ENCODE assay signal across 31 cellular contexts in genomic region chr3:81513591-81513990, GRCh38.
"Had no signal": no experiment of that assay in that cellular context is flagged by ENCODE, and none has a peak within 500 bp of the region (broad histone marks: within the 10 kb centered on the region; RNA-seq: fewer than 3 reads in every experiment).

No MANE protein-coding gene starts in this region.

- H3K4me3 ChIP-seq: adrenal gland, body of pancreas, coronary artery, dorsolateral prefrontal cortex, esophagus squamous epithelium had no signal

- H3K27ac ChIP-seq: adrenal gland, body of pancreas, coronary artery, dorsolateral prefrontal cortex, epithelial cell of prostate, esophagus squamous epithelium had no signal

- H3K4me1 Mint-ChIP-seq: activated CD4-positive, alpha-beta T cell treated with anti-CD3 and anti-CD28 coated beads for 36 hours; activated CD4-positive, alpha-beta T cell treated with anti-CD3 and anti-CD28 coated beads, Interleukin-2, amount 10 ng/mL, durations not matched to agents 24 days and 14 days; activated CD8-positive, alpha-beta memory T cell treated with anti-CD3 and anti-CD28 coated beads, Interleukin-2, amount 10 ng/mL, durations not matched to agents 7 days and 5 days; activated naive CD4-positive, alpha-beta T cell treated with anti-CD3 and anti-CD28 coated beads, Interleukin-2, amount 50 U/mL, for 24 hours; activated naive CD8-positive, alpha-beta T cell treated with anti-CD3 and anti-CD28 coated beads for 36 hours; activated naive CD8-positive, alpha-beta T cell treated with anti-CD3 and anti-CD28 coated beads, Interleukin-2, amount 50 U/mL, for 24 hours had no signal

- H3K27me3 ChIP-seq: adrenal gland, body of pancreas, dorsolateral prefrontal cortex, esophagus squamous epithelium had no signal

- H3K27me3 Mint-ChIP-seq: activated CD4-positive, alpha-beta memory T cell treated with anti-CD3 and anti-CD28 coated beads for 36 hours; activated CD4-positive, alpha-beta T cell treated with anti-CD3 and anti-CD28 coated beads for 36 hours; activated CD4-positive, alpha-beta T cell treated with anti-CD3 and anti-CD28 coated beads, Interleukin-2, amount 10 ng/mL, durations not matched to agents 24 days and 14 days; activated CD8-positive, alpha-beta memory T cell treated with anti-CD3 and anti-CD28 coated beads, Interleukin-2, amount 10 ng/mL, durations not matched to agents 7 days and 5 days; activated naive CD4-positive, alpha-beta T cell treated with anti-CD3 and anti-CD28 coated beads, Interleukin-2, amount 50 U/mL, for 24 hours; activated naive CD8-positive, alpha-beta T cell treated with anti-CD3 and anti-CD28 coated beads for 36 hours; activated naive CD8-positive, alpha-beta T cell treated with anti-CD3 and anti-CD28 coated beads, Interleukin-2, amount 50 U/mL, for 24 hours; dendritic cell treated with granulocyte-macrophage colony-stimulating factor and Interleukin-4, amounts not matched to agents 40 ng/mL and 50 ng/mL, for 4 days; effector memory CD8-positive, alpha-beta T cell had no signal

- H3K4me3 Mint-ChIP-seq: activated CD4-positive, alpha-beta memory T cell treated with anti-CD3 and anti-CD28 coated beads for 36 hours; activated CD4-positive, alpha-beta T cell treated with anti-CD3 and anti-CD28 coated beads for 36 hours; activated CD4-positive, alpha-beta T cell treated with anti-CD3 and anti-CD28 coated beads, Interleukin-2, amount 10 ng/mL, durations not matched to agents 24 days and 14 days; activated CD8-positive, alpha-beta memory T cell treated with anti-CD3 and anti-CD28 coated beads, Interleukin-2, amount 10 ng/mL, durations not matched to agents 7 days and 5 days; activated CD8-positive, alpha-beta T cell treated with anti-CD3 and anti-CD28 coated beads, Interleukin-2, amount 10 ng/mL, durations not matched to agents 7 days and 5 days; activated naive CD4-positive, alpha-beta T cell treated with anti-CD3 and anti-CD28 coated beads for 36 hours; activated naive CD4-positive, alpha-beta T cell treated with anti-CD3 and anti-CD28 coated beads, Interleukin-2, amount 50 U/mL, for 24 hours; activated naive CD8-positive, alpha-beta T cell treated with anti-CD3 and anti-CD28 coated beads for 36 hours; activated naive CD8-positive, alpha-beta T cell treated with anti-CD3 and anti-CD28 coated beads, Interleukin-2, amount 50 U/mL, for 24 hours; activated T-helper 1 cell treated with anti-CD3 and anti-CD28 coated beads, Interleukin-12 subunit alpha, Interleukin-12 subunit beta, Interleukin-2, Interleukin-4 antibody, amounts not matched to agents 30 ng/mL and 10 ng/mL and 1 ng/mL, durations not matched to agents 14 hours and 24 hours and 36 hours; dendritic cell treated with granulocyte-macrophage colony-stimulating factor and Interleukin-4, amounts not matched to agents 40 ng/mL and 50 ng/mL, for 4 days; effector memory CD8-positive, alpha-beta T cell had no signal

- H3K27ac Mint-ChIP-seq: activated CD4-positive, alpha-beta memory T cell treated with anti-CD3 and anti-CD28 coated beads for 36 hours; activated CD4-positive, alpha-beta T cell treated with anti-CD3 and anti-CD28 coated beads for 36 hours; activated CD4-positive, alpha-beta T cell treated with anti-CD3 and anti-CD28 coated beads, Interleukin-2, amount 10 ng/mL, durations not matched to agents 24 days and 14 days; activated CD8-positive, alpha-beta memory T cell treated with anti-CD3 and anti-CD28 coated beads, Interleukin-2, amount 10 ng/mL, durations not matched to agents 7 days and 5 days; activated CD8-positive, alpha-beta T cell treated with anti-CD3 and anti-CD28 coated beads, Interleukin-2, amount 10 ng/mL, durations not matched to agents 7 days and 5 days; activated naive CD4-positive, alpha-beta T cell treated with anti-CD3 and anti-CD28 coated beads for 36 hours; activated naive CD4-positive, alpha-beta T cell treated with anti-CD3 and anti-CD28 coated beads, Interleukin-2, amount 50 U/mL, for 24 hours; activated naive CD8-positive, alpha-beta T cell treated with anti-CD3 and anti-CD28 coated beads for 36 hours; activated naive CD8-positive, alpha-beta T cell treated with anti-CD3 and anti-CD28 coated beads, Interleukin-2, amount 50 U/mL, for 24 hours; activated T-helper 1 cell treated with anti-CD3 and anti-CD28 coated beads, Interleukin-12 subunit alpha, Interleukin-12 subunit beta, Interleukin-2, Interleukin-4 antibody, amounts not matched to agents 30 ng/mL and 10 ng/mL and 1 ng/mL, durations not matched to agents 14 hours and 24 hours and 36 hours; activated T-helper 2 cell treated with anti-CD3 and anti-CD28 coated beads, Interferon-gamma antibody, Interleukin-2, Interleukin-4, amounts not matched to agents 10 μg/mL and 5 μg/mL and 100 μg/mL, durations not matched to agents 14 hours and 24 hours and 36 hours; dendritic cell treated with granulocyte-macrophage colony-stimulating factor and Interleukin-4, amounts not matched to agents 40 ng/mL and 50 ng/mL, for 4 days; effector memory CD8-positive, alpha-beta T cell had no signal

- H3K9me3 Mint-ChIP-seq: activated CD4-positive, alpha-beta memory T cell treated with anti-CD3 and anti-CD28 coated beads for 36 hours; activated CD4-positive, alpha-beta T cell treated with anti-CD3 and anti-CD28 coated beads, Interleukin-2, amount 10 ng/mL, durations not matched to agents 24 days and 14 days; activated naive CD4-positive, alpha-beta T cell treated with anti-CD3 and anti-CD28 coated beads for 36 hours; activated naive CD4-positive, alpha-beta T cell treated with anti-CD3 and anti-CD28 coated beads, Interleukin-2, amount 50 U/mL, for 24 hours; activated naive CD8-positive, alpha-beta T cell treated with anti-CD3 and anti-CD28 coated beads for 36 hours; activated naive CD8-positive, alpha-beta T cell treated with anti-CD3 and anti-CD28 coated beads, Interleukin-2, amount 50 U/mL, for 24 hours; activated T-helper 1 cell treated with anti-CD3 and anti-CD28 coated beads, Interleukin-12 subunit alpha, Interleukin-12 subunit beta, Interleukin-2, Interleukin-4 antibody, amounts not matched to agents 30 ng/mL and 10 ng/mL and 1 ng/mL, durations not matched to agents 14 hours and 24 hours and 36 hours; activated T-helper 2 cell treated with anti-CD3 and anti-CD28 coated beads, Interferon-gamma antibody, Interleukin-2, Interleukin-4, amounts not matched to agents 10 μg/mL and 5 μg/mL and 100 μg/mL, durations not matched to agents 14 hours and 24 hours and 36 hours; dendritic cell treated with granulocyte-macrophage colony-stimulating factor and Interleukin-4, amounts not matched to agents 40 ng/mL and 50 ng/mL, for 4 days; effector memory CD8-positive, alpha-beta T cell had no signal

- H3K36me3 Mint-ChIP-seq: activated CD8-positive, alpha-beta memory T cell treated with anti-CD3 and anti-CD28 coated beads, Interleukin-2, amount 10 ng/mL, durations not matched to agents 7 days and 5 days had no signal

- H3K36me3 ChIP-seq: adrenal gland, esophagus squamous epithelium had no signal

- H3K9me3 ChIP-seq: adrenal gland, body of pancreas, esophagus squamous epithelium had no signal

- ATAC-seq: activated CD4-positive, alpha-beta T cell treated with anti-CD3 and anti-CD28 coated beads for 36 hours; activated CD8-positive, alpha-beta memory T cell treated with anti-CD3 and anti-CD28 coated beads, Interleukin-2, amount 10 ng/mL, durations not matched to agents 7 days and 5 days; activated CD8-positive, alpha-beta T cell treated with anti-CD3 and anti-CD28 coated beads, Interleukin-2, amount 10 ng/mL, durations not matched to agents 7 days and 5 days; activated naive CD8-positive, alpha-beta T cell treated with anti-CD3 and anti-CD28 coated beads, Interleukin-2, amount 50 U/mL, for 24 hours; body of pancreas; effector memory CD8-positive, alpha-beta T cell had no signal

- H3K4me1 ChIP-seq: adrenal gland, body of pancreas, esophagus squamous epithelium had no signal

- DNase-seq: activated CD4-positive, alpha-beta memory T cell treated with anti-CD3 and anti-CD28 coated beads for 36 hours; activated CD4-positive, alpha-beta T cell treated with anti-CD3 and anti-CD28 coated beads for 36 hours; activated CD4-positive, alpha-beta T cell treated with anti-CD3 and anti-CD28 coated beads, Interleukin-2, amount 10 ng/mL, durations not matched to agents 24 days and 14 days; activated CD4-positive, CD25-positive, alpha-beta regulatory T cell; activated CD4-positive, CD25-positive, alpha-beta regulatory T cell treated with anti-CD3 and anti-CD28 coated beads, Interleukin-2, amount 50 U/mL, for 72 hours; activated CD8-positive, alpha-beta memory T cell treated with anti-CD3 and anti-CD28 coated beads, Interleukin-2, amount 10 ng/mL, durations not matched to agents 7 days and 5 days; activated CD8-positive, alpha-beta memory T cell treated with anti-CD3 and anti-CD28 coated beads, Interleukin-2, amount 50 U/mL, for 4 hours; activated CD8-positive, alpha-beta T cell treated with anti-CD3 and anti-CD28 coated beads, Interleukin-2, amount 10 ng/mL, durations not matched to agents 7 days and 5 days; activated effector memory CD4-positive, alpha-beta T cell treated with anti-CD3 and anti-CD28 coated beads, Interleukin-2, amount 50 U/mL, for 16 hours; activated naive CD4-positive, alpha-beta T cell treated with anti-CD3 and anti-CD28 coated beads for 36 hours; activated naive CD8-positive, alpha-beta T cell treated with anti-CD3 and anti-CD28 coated beads for 36 hours; activated naive CD8-positive, alpha-beta T cell treated with anti-CD3 and anti-CD28 coated beads, Interleukin-2, amount 50 U/mL, for 24 hours; activated T-cell treated with anti-CD3 and anti-CD28 coated beads, Interleukin-2, amount 50 U/mL, for 1 hour; activated T-cell treated with anti-CD3 and anti-CD28 coated beads, Interleukin-2, amount 50 U/mL, for 48 hours; adrenal gland; amygdala; aorta; body of pancreas; central memory CD4-positive, alpha-beta T cell; dorsolateral prefrontal cortex; effector CD4-positive, alpha-beta T cell; effector memory CD8-positive, alpha-beta T cell; esophagus squamous epithelium; foreskin melanocyte; T-helper 2 cell had no signal
